Comparison of ENCODE assay signal across 18 cellular contexts in the genomic region with DNA sequence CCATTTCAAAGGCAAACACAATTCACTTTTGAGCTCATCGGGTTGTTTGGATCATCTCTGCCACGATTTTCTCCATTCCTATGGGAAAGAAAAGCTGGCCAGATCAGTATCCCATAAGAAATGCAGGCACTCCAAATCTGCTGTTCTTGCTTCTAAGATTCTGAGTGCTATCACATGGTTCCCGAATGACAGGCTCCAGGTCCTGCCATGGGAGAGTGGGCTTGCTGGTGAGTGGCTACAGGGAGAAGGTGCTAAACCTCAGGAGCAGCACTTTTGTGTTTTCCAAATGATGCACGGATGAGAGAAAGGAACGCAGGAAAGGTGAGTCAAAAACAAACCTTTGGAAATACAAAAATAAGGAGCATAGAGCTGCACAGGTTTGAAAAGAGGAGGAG. TPM values are rescaled to one million over a fixed set of nuclear protein-coding genes. Genes with fewer than 3 reads are reported as not detected.
A peak's percentile ranks its signal among the peaks of the same experiment; 100 is the strongest.
DNase-seq lines count a peak whose midpoint lies in the region; ATAC-seq and TF ChIP-seq lines count a peak whose summit lies in the region.
"Had no signal": no experiment of that assay in that cellular context is flagged by ENCODE, and none has a peak within 500 bp of the region (broad histone marks: within the 10 kb centered on the region; RNA-seq: fewer than 3 reads in every experiment).

No MANE protein-coding gene starts in this region.

- POLR2A ChIA-PET in PC-9 (lab: Charles Lee; ENCODE audit: unreplicated experiment) = interaction anchor here (0.5 to 1.2 kb wide), 2 partner anchors 39 to 59 kb away, joined by 4 to 6 read pairs; no protein-coding TSS in a partner anchor

- H3K4me1 Mint-ChIP-seq in mesothelial cell of epicardium (peaks cover 47% of the 10 kb centered on the region), type B pancreatic cell (ENCODE audit: unreplicated experiment) (peaks cover 54% of the 10 kb centered on the region)
- peaks cover 25% of the 10 kb centered on the region for H3K4me1 Mint-ChIP-seq in activated naive CD4-positive, alpha-beta T cell treated with anti-CD3 and anti-CD28 coated beads, Interleukin-2, amount 10 ng/mL, durations not matched to agents 7 days and 5 days

- no peaks in the 10 kb centered on the region for H3K9me3 ChIP-seq in PC-9 (ENCODE audit: insufficient read depth, low read depth)
- H3K9me3 ChIP-seq: BE2C, Peyer's patch had no signal

- H3K9me2 ChIP-seq in PC-9 (ENCODE audit: insufficient read depth) = no peaks in the 10 kb centered on the region

- H3F3A ChIP-seq in PC-9 (ENCODE audit: insufficient read depth, low read depth) = peaks cover 25% of the 10 kb centered on the region; the same call in 1 of the 2 replicates

- ATAC-seq in HG03095 (IDR thresholded peaks at IDR 0.05; ENCODE audit: unreplicated experiment) = no peak
- ATAC-seq: CD8-positive, alpha-beta T cell; HepG2 had no signal

- H4K20me1 ChIP-seq in PC-9 (ENCODE audit: insufficient read depth) = no peaks in the 10 kb centered on the region

- H3K79me2 ChIP-seq in PC-9 (ENCODE audit: low read depth) = no peaks in the 10 kb centered on the region

- peaks cover 53% of the 10 kb centered on the region for H3K4me1 ChIP-seq in PC-9 (replicated peaks; ENCODE audit: insufficient read depth)
- H3K4me1 ChIP-seq: Peyer's patch had no signal

- no peaks in the 10 kb centered on the region for H3K36me3 Mint-ChIP-seq in mesothelial cell of epicardium
- H3K36me3 Mint-ChIP-seq in type B pancreatic cell = no peaks in the 10 kb centered on the region
- no peaks in the 10 kb centered on the region for H3K36me3 Mint-ChIP-seq in activated naive CD4-positive, alpha-beta T cell treated with anti-CD3 and anti-CD28 coated beads, Interleukin-2, amount 10 ng/mL, durations not matched to agents 7 days and 5 days
- H3K36me3 Mint-ChIP-seq: CD8-positive, alpha-beta T cell had no signal

- DNase-seq in PC-9 (no peak), mesothelial cell of epicardium (ENCODE audit: low spot score in 2 of 2, unreplicated experiment in 2 of 2) (no peak), type B pancreatic cell (ENCODE audit: extremely low spot score, unreplicated experiment) (no peak), iPS-NIHi11 (ENCODE audit: low spot score) (no peak)
- DNase-seq in activated naive CD4-positive, alpha-beta T cell treated with anti-CD3 and anti-CD28 coated beads, Interleukin-2, amount 10 ng/mL, durations not matched to agents 7 days and 5 days = no peak
- DNase-seq: BE2C; CD8-positive, alpha-beta T cell; GOT3; MM.1S; NCI-H1930; NCI-H510A; NCI-H82; Peyer's patch; SHP77 treated with DMSO at 0.1 percent for 48 hours had no signal

- H3K27ac Mint-ChIP-seq in mesothelial cell of epicardium (peak overlapping the region; percentile 71), type B pancreatic cell (peak overlapping the region; percentile 92)
- H3K27ac Mint-ChIP-seq in activated naive CD4-positive, alpha-beta T cell treated with anti-CD3 and anti-CD28 coated beads, Interleukin-2, amount 10 ng/mL, durations not matched to agents 7 days and 5 days = no peak overlapping the region
- H3K27ac Mint-ChIP-seq: CD8-positive, alpha-beta T cell had no signal

- no peaks in the 10 kb centered on the region for H3K36me3 ChIP-seq in PC-9 (ENCODE audit: low read depth)
- H3K36me3 ChIP-seq: BE2C, Peyer's patch had no signal

- no peak overlapping the region for H2AFZ ChIP-seq in PC-9

- intact Hi-C loops in PC-9 (cut with micrococcal nuclease; ENCODE audit: unreplicated experiment) = loop anchor here (1.0 to 10.0 kb wide), 7 partner anchors 18 to 578 kb away; a partner anchor contains a TSS

- H3K4me3 ChIP-seq in PC-9 = no peak overlapping the region
- H3K4me3 ChIP-seq: Peyer's patch had no signal

- CTCF ChIA-PET in PC-9 (lab: Charles Lee) = interaction anchor here (0.5 to 0.7 kb wide), 2 partner anchors 118 to 169 kb away, joined by 3 read pairs; no protein-coding TSS in a partner anchor
- CTCF ChIA-PET in activated naive CD4-positive, alpha-beta T cell treated with anti-CD3 and anti-CD28 coated beads, Interleukin-2, amount 10 ng/mL, durations not matched to agents 7 days and 5 days (lab: Charles Lee) = no interaction called here

- peak overlapping the region; percentile 28 for H3K27ac ChIP-seq in PC-9
- peak overlapping the region; percentile 16 for H3K27ac ChIP-seq in cingulate gyrus (ENCODE audit: low read depth, low read length)
- H3K27ac ChIP-seq: KMS-11, Peyer's patch had no signal

- TF ChIP-seq CTCF in PC-9 (conservative IDR thresholded peaks at IDR 0.05) (no peak), mesothelial cell of epicardium (IDR thresholded peaks at IDR 0.05; ENCODE audit: unreplicated experiment) (no peak), type B pancreatic cell (conservative IDR thresholded peaks at IDR 0.05) (no peak)

- no peak overlapping the region for H3K4me3 Mint-ChIP-seq in mesothelial cell of epicardium
- peak overlapping the region; percentile 31 for H3K4me3 Mint-ChIP-seq in type B pancreatic cell
- H3K4me3 Mint-ChIP-seq in activated naive CD4-positive, alpha-beta T cell treated with anti-CD3 and anti-CD28 coated beads, Interleukin-2, amount 10 ng/mL, durations not matched to agents 7 days and 5 days = no peak overlapping the region
- H3K4me3 Mint-ChIP-seq: CD8-positive, alpha-beta T cell had no signal

- BruUV-seq in PC-9 (replicated peaks; lab: Mats Ljungman, UMichigan) = no TSS peak

- no peaks in the 10 kb centered on the region for H3K27me3 ChIP-seq in PC-9 (ENCODE audit: insufficient read depth, low read depth)
- H3K27me3 ChIP-seq: BE2C, Peyer's patch had no signal

- H3K27me3 Mint-ChIP-seq in mesothelial cell of epicardium (ENCODE audit: low read depth) = peaks cover 3% of the 10 kb centered on the region
- H3K27me3 Mint-ChIP-seq in type B pancreatic cell = no peaks in the 10 kb centered on the region
- peaks cover 28% of the 10 kb centered on the region for H3K27me3 Mint-ChIP-seq in activated naive CD4-positive, alpha-beta T cell treated with anti-CD3 and anti-CD28 coated beads, Interleukin-2, amount 10 ng/mL, durations not matched to agents 7 days and 5 days

- H3K9me3 Mint-ChIP-seq in mesothelial cell of epicardium = no peaks in the 10 kb centered on the region
- H3K9me3 Mint-ChIP-seq in type B pancreatic cell = no peaks in the 10 kb centered on the region
- no peaks in the 10 kb centered on the region for H3K9me3 Mint-ChIP-seq in activated naive CD4-positive, alpha-beta T cell treated with anti-CD3 and anti-CD28 coated beads, Interleukin-2, amount 10 ng/mL, durations not matched to agents 7 days and 5 days
- H3K9me3 Mint-ChIP-seq: CD8-positive, alpha-beta T cell had no signal

- peak overlapping the region; percentile 48 for H3K4me2 ChIP-seq in PC-9
- H3K4me2 ChIP-seq: KMS-11 had no signal

RNA-seq across cellular contexts. Expression of a gene that starts 32.1 kb away (rescaled TPM):
- total RNA-seq in PC-9 (2021) (21.6 and 23.1 TPM in 2 replicates), mesothelial cell of epicardium (20.5 to 24.5 TPM (median 24.2 TPM) in 3 replicates), type B pancreatic cell (ENCODE audit: low replicate concordance) (16.6 and 23.3 TPM in 2 replicates)
